In genomic region chr13:70424428-70424827, GRCh38 we compare ENCODE assay signal across 19 cellular contexts.
DNase-seq lines count a peak whose midpoint lies in the region; ATAC-seq and TF ChIP-seq lines count a peak whose summit lies in the region.
"Had no signal": no experiment of that assay in that cellular context is flagged by ENCODE, and none has a peak within 500 bp of the region (broad histone marks: within the 10 kb centered on the region; RNA-seq: fewer than 3 reads in every experiment).

No MANE protein-coding gene starts in this region.

- intact Hi-C loops in lower leg skin (cut with DNase I; ENCODE audit: low total_unique reads), result no loop called here
- intact Hi-C loops in left cardiac atrium (cut with DNase I), result no loop called here

- H3F3A ChIP-seq in SU-DHL-6 (ENCODE audit: insufficient read depth), result no peaks in the 10 kb centered on the region

- peak overlapping the region; percentile 77 for H2AFZ ChIP-seq in SU-DHL-6 (ENCODE audit: low read depth, low read length, severe bottlenecking)

- no peak overlapping the region for H2BK5ac ChIP-seq in mesendoderm (ENCODE audit: low read length)

- no peak overlapping the region for H3K4ac ChIP-seq in mesendoderm (ENCODE audit: low read depth, low read length)

- H3K9ac ChIP-seq in SU-DHL-6 (ENCODE audit: low read length) (no peak overlapping the region), mesendoderm (ENCODE audit: low read length) (no peak overlapping the region)

- no peaks in the 10 kb centered on the region for H3K79me1 ChIP-seq in mesendoderm (ENCODE audit: low read length)

- H3K4me2 ChIP-seq in SU-DHL-6 (ENCODE audit: low read depth, low read length, poor library complexity, severe bottlenecking) (no peak overlapping the region), mesendoderm (ENCODE audit: low read length) (no peak overlapping the region)

- no peak overlapping the region for H3K18ac ChIP-seq in mesendoderm (ENCODE audit: low read length)

- H3K23ac ChIP-seq in mesendoderm (ENCODE audit: low read length), result no peak overlapping the region

- no peak overlapping the region for H2BK120ac ChIP-seq in mesendoderm (ENCODE audit: low read depth, low read length)

- H4K20me1 ChIP-seq in SU-DHL-6 (ENCODE audit: low read depth, low read length), result no peaks in the 10 kb centered on the region

- no peak for ATAC-seq in left cardiac atrium
- ATAC-seq: foreskin keratinocyte had no signal

- H2BK15ac ChIP-seq in mesendoderm (replicated peaks; ENCODE audit: low read depth), result no peak overlapping the region

- H4K8ac ChIP-seq in mesendoderm (ENCODE audit: low read depth, low read length), result no peak overlapping the region

- no peaks in the 10 kb centered on the region for H3K36me3 ChIP-seq in SU-DHL-6 (ENCODE audit: low read length)
- H3K36me3 ChIP-seq in mesendoderm (ENCODE audit: control insufficient read depth, insufficient read depth, low read length), result no peaks in the 10 kb centered on the region
- H3K36me3 ChIP-seq: cardiac muscle cell, left ventricle myocardium inferior, neutrophil, suprapubic skin had no signal

- H3K27ac ChIP-seq in SU-DHL-6 (ENCODE audit: low read depth, low read length) (no peak overlapping the region), mesendoderm (ENCODE audit: low read depth, low read length) (no peak overlapping the region)
- H3K27ac ChIP-seq: cardiac muscle cell, foreskin keratinocyte, left ventricle myocardium inferior, neutrophil, suprapubic skin had no signal

- no CpG with 5 or more reads among the region's 7 CpGs for WGBS in mesendoderm (ENCODE audit: extremely low coverage, insufficient coverage, low lambda C conversion rate)
- 80% methylated on average over 7 of the region's 7 CpGs for WGBS in lower leg skin, 2 donors

- TF ChIP-seq CTCF in SU-DHL-6 (IDR thresholded peaks at IDR 0.05; ENCODE audit: insufficient read depth, low read length, poor library complexity, severe bottlenecking), result no peak
- TF ChIP-seq CTCF in lower leg skin (IDR thresholded peaks at IDR 0.05), result no peak

- H3K79me2 ChIP-seq in SU-DHL-6 (ENCODE audit: insufficient read depth, low read length) (no peaks in the 10 kb centered on the region), mesendoderm (ENCODE audit: control insufficient read depth, insufficient read depth, low read length) (no peaks in the 10 kb centered on the region)

- DNase-seq in DMS53 treated with DMSO at 0.1 percent for 48 hours (lab: John Stamatoyannopoulos, UW; ENCODE audit: unreplicated experiment) (peak; percentile 4), NCI-H1092 treated with DMSO at 0.1 percent for 48 hours (lab: John Stamatoyannopoulos, UW) (peak; percentile 32), mesendoderm (peak; percentile 2), NAMALWA (ENCODE audit: low spot score) (no peak), lower leg skin (ENCODE audit: low spot score in 2 of 2) (no peak), left cardiac atrium (no peak), Kasumi-1 (lab: John Stamatoyannopoulos, UW) (no peak)
- DNase-seq: activated CD4-positive, alpha-beta T cell treated with anti-CD3 and anti-CD28 coated beads for 4 hours; CD4-positive, alpha-beta T cell; DMS79 treated with DMSO at 0.1 percent for 48 hours; foreskin keratinocyte; KG1; left ventricle myocardium inferior; NCI-H1105; retina had no signal

- no peak overlapping the region for H3K4me3 ChIP-seq in SU-DHL-6 (ENCODE audit: insufficient read depth, low read length, poor library complexity, severe bottlenecking)
- no peak overlapping the region for H3K4me3 ChIP-seq in mesendoderm (ENCODE audit: low read length)
- no peak overlapping the region for H3K4me3 ChIP-seq in lower leg skin (ENCODE audit: low read depth, poor library complexity, severe bottlenecking)
- H3K4me3 ChIP-seq: cardiac muscle cell, left ventricle myocardium inferior, suprapubic skin had no signal

- no peak for TF ChIP-seq POLR2A in lower leg skin (IDR thresholded peaks at IDR 0.05)

- no peaks in the 10 kb centered on the region for H3K9me2 ChIP-seq in SU-DHL-6 (replicated peaks; ENCODE audit: insufficient read depth, low read length)

- H4K5ac ChIP-seq in mesendoderm (ENCODE audit: low read length), result no peak overlapping the region

- no peaks in the 10 kb centered on the region for H3K4me1 ChIP-seq in mesendoderm (ENCODE audit: control insufficient read depth, low read depth, low read length)
- H3K4me1 ChIP-seq: foreskin keratinocyte, left ventricle myocardium inferior, suprapubic skin had no signal

- H3K27me3 ChIP-seq in SU-DHL-6 (ENCODE audit: low read length) (no peaks in the 10 kb centered on the region), mesendoderm (ENCODE audit: insufficient read depth, low read length, poor library complexity) (no peaks in the 10 kb centered on the region)
- H3K27me3 ChIP-seq: cardiac muscle cell, foreskin keratinocyte, neutrophil, suprapubic skin had no signal

- H2AK5ac ChIP-seq in mesendoderm (ENCODE audit: low read length), result no peak overlapping the region

- H3K56ac ChIP-seq in mesendoderm (ENCODE audit: low read length), result no peak overlapping the region

- H3K9me3 ChIP-seq in SU-DHL-6 (ENCODE audit: insufficient read depth, low read length), result no peaks in the 10 kb centered on the region
- H3K9me3 ChIP-seq: left ventricle myocardium inferior, neutrophil, suprapubic skin had no signal

Comparison
In these comparisons a context has a peak if more than half of its experiments do, and no peak if none do; other contexts are left out.
1. DNase-seq: peak in DMS53 treated with DMSO at 0.1 percent for 48 hours (single experiment), NCI-H1092 treated with DMSO at 0.1 percent for 48 hours (single experiment) and mesendoderm (single experiment); none in NAMALWA (single experiment), lower leg skin (0 of 2), left cardiac atrium (single experiment) and Kasumi-1 (0 of 2).